Comparison of ENCODE assay signal across 18 cellular contexts in genomic region chr16:14280541-14280940, GRCh38.
DNase-seq lines count a peak whose midpoint lies in the region; FAIRE-seq and TF ChIP-seq lines count a peak whose summit lies in the region.
"Had no signal": no experiment of that assay in that cellular context is flagged by ENCODE, and none has a peak within 500 bp of the region (broad histone marks: within the 10 kb centered on the region; RNA-seq: fewer than 3 reads in every experiment).

No MANE protein-coding gene starts in this region.

- H2AFZ ChIP-seq in astrocyte (ENCODE audit: low read depth, low read length), result no peak overlapping the region

- no peaks in the 10 kb centered on the region for H3K36me3 Mint-ChIP-seq in astrocyte (ENCODE audit: low read depth, unreplicated experiment)
- peaks cover 2% of the 10 kb centered on the region for H3K36me3 Mint-ChIP-seq in neural crest cell (ENCODE audit: low read depth)
- no peaks in the 10 kb centered on the region for H3K36me3 Mint-ChIP-seq in activated T-helper 1 cell treated with anti-CD3 and anti-CD28 coated beads, Interleukin-12 subunit alpha, Interleukin-12 subunit beta, Interleukin-2, Interleukin-4 antibody, amounts not matched to agents 30 ng/mL and 10 ng/mL and 1 ng/mL, durations not matched to agents 14 hours and 24 hours and 36 hours (ENCODE audit: low read depth)

- no peak for FAIRE-seq in astrocyte (lab: Jason Lieb, UNC)
- FAIRE-seq: G401.6, GM19239 had no signal

- no peaks in the 10 kb centered on the region for H3K4me1 Mint-ChIP-seq in astrocyte (ENCODE audit: low read depth, unreplicated experiment)
- H3K4me1 Mint-ChIP-seq in neural crest cell, result peaks cover 24% of the 10 kb centered on the region
- peaks cover 11% of the 10 kb centered on the region for H3K4me1 Mint-ChIP-seq in activated T-helper 1 cell treated with anti-CD3 and anti-CD28 coated beads, Interleukin-12 subunit alpha, Interleukin-12 subunit beta, Interleukin-2, Interleukin-4 antibody, amounts not matched to agents 30 ng/mL and 10 ng/mL and 1 ng/mL, durations not matched to agents 14 hours and 24 hours and 36 hours (ENCODE audit: low read depth)

- H3K4me3 ChIP-seq in AG10803 (ENCODE audit: low read length) (no peak overlapping the region), astrocyte (ENCODE audit: insufficient read depth, low read depth, low read length) (no peak overlapping the region), MG63 (no peak overlapping the region)

- H3K27ac Mint-ChIP-seq in astrocyte (ENCODE audit: unreplicated experiment), result no peak overlapping the region
- peak overlapping the region; percentile 4 for H3K27ac Mint-ChIP-seq in neural crest cell (ENCODE audit: unreplicated experiment)
- no peak overlapping the region for H3K27ac Mint-ChIP-seq in activated T-helper 1 cell treated with anti-CD3 and anti-CD28 coated beads, Interleukin-12 subunit alpha, Interleukin-12 subunit beta, Interleukin-2, Interleukin-4 antibody, amounts not matched to agents 30 ng/mL and 10 ng/mL and 1 ng/mL, durations not matched to agents 14 hours and 24 hours and 36 hours
- H3K27ac Mint-ChIP-seq: B cell; CD4-positive, alpha-beta T cell; HFFc6 had no signal

- H3K4me2 ChIP-seq in astrocyte (ENCODE audit: low read length), result no peak overlapping the region

- no peak overlapping the region for H3K27ac ChIP-seq in astrocyte (ENCODE audit: low read depth, low read length)

- TF ChIP-seq CTCF in AG10803 (conservative IDR thresholded peaks at IDR 0.05; ENCODE audit: low read length) (no peak), astrocyte (IDR thresholded peaks at IDR 0.05; ENCODE audit: insufficient read depth, low read depth, low read length) (no peak), neural crest cell (conservative IDR thresholded peaks at IDR 0.05) (no peak)

- peaks cover 4% of the 10 kb centered on the region for H3K9me3 Mint-ChIP-seq in astrocyte (ENCODE audit: unreplicated experiment)
- H3K9me3 Mint-ChIP-seq in neural crest cell, result no peaks in the 10 kb centered on the region
- H3K9me3 Mint-ChIP-seq in activated T-helper 1 cell treated with anti-CD3 and anti-CD28 coated beads, Interleukin-12 subunit alpha, Interleukin-12 subunit beta, Interleukin-2, Interleukin-4 antibody, amounts not matched to agents 30 ng/mL and 10 ng/mL and 1 ng/mL, durations not matched to agents 14 hours and 24 hours and 36 hours, result no peaks in the 10 kb centered on the region
- H3K9me3 Mint-ChIP-seq: CD4-positive, alpha-beta T cell; HFFc6 had no signal

- no peaks in the 10 kb centered on the region for H4K20me1 ChIP-seq in astrocyte (ENCODE audit: insufficient read depth, low read length)

- H3K9ac ChIP-seq in astrocyte (ENCODE audit: low read length), result no peak overlapping the region

- H3K27me3 Mint-ChIP-seq in astrocyte (ENCODE audit: low read depth, unreplicated experiment), result no peaks in the 10 kb centered on the region
- H3K27me3 Mint-ChIP-seq in neural crest cell (ENCODE audit: low read depth), result peaks cover 9% of the 10 kb centered on the region
- peaks cover 3% of the 10 kb centered on the region for H3K27me3 Mint-ChIP-seq in activated T-helper 1 cell treated with anti-CD3 and anti-CD28 coated beads, Interleukin-12 subunit alpha, Interleukin-12 subunit beta, Interleukin-2, Interleukin-4 antibody, amounts not matched to agents 30 ng/mL and 10 ng/mL and 1 ng/mL, durations not matched to agents 14 hours and 24 hours and 36 hours (ENCODE audit: insufficient read depth)

- no peaks in the 10 kb centered on the region for H3K79me2 ChIP-seq in astrocyte (ENCODE audit: insufficient read depth, low read length)

- intact Hi-C loops in activated T-helper 1 cell treated with anti-CD3 and anti-CD28 coated beads, Interleukin-12 subunit alpha, Interleukin-12 subunit beta, Interleukin-2, Interleukin-4 antibody, amounts not matched to agents 30 ng/mL and 10 ng/mL and 1 ng/mL, durations not matched to agents 14 hours and 24 hours and 36 hours (cut with micrococcal nuclease), result no loop called here

- DNase-seq in AG10803 (ENCODE audit: low read depth) (peak; percentile 61), HS-5 (ENCODE audit: low read depth) (peak; percentile 75), astrocyte (ENCODE audit: low read depth) (peak; percentile 35), neural crest cell (ENCODE audit: low read depth, low spot score) (no peak), MG63 (no peak)
- DNase-seq in stimulated activated CD8-positive, alpha-beta memory T cell treated with anti-CD3 and anti-CD28 coated beads, Interleukin-4, amount 100 ng/mL, for 48 hours, result no peak
- no peak for DNase-seq in activated T-helper 1 cell treated with anti-CD3 and anti-CD28 coated beads, Interleukin-12 subunit alpha, Interleukin-12 subunit beta, Interleukin-2, Interleukin-4 antibody, amounts not matched to agents 30 ng/mL and 10 ng/mL and 1 ng/mL, durations not matched to agents 14 hours and 24 hours and 36 hours (ENCODE audit: low spot score)
- DNase-seq: 8988T; ACHN; C1 segment of cervical spinal cord; Calu3; CD4-positive, alpha-beta T cell; DMS 273 treated with DMSO at 0.1 percent for 48 hours; HCEC 1CT; HFFc6 had no signal

- H3K9me3 ChIP-seq in astrocyte (ENCODE audit: insufficient read depth, low read depth, low read length) (no peaks in the 10 kb centered on the region), MG63 (peaks cover 4% of the 10 kb centered on the region; the same call in 1 of the 2 replicates)

- H3K36me3 ChIP-seq in astrocyte (ENCODE audit: insufficient read depth, low read length), result no peaks in the 10 kb centered on the region
- H3K36me3 ChIP-seq in MG63, result no peaks in the 10 kb centered on the region

- H3K27me3 ChIP-seq in astrocyte (ENCODE audit: insufficient read depth, low read length) (no peaks in the 10 kb centered on the region), MG63 (no peaks in the 10 kb centered on the region)

- H3K4me3 Mint-ChIP-seq in astrocyte (ENCODE audit: unreplicated experiment) (no peak overlapping the region), neural crest cell (no peak overlapping the region)
- no peak overlapping the region for H3K4me3 Mint-ChIP-seq in activated T-helper 1 cell treated with anti-CD3 and anti-CD28 coated beads, Interleukin-12 subunit alpha, Interleukin-12 subunit beta, Interleukin-2, Interleukin-4 antibody, amounts not matched to agents 30 ng/mL and 10 ng/mL and 1 ng/mL, durations not matched to agents 14 hours and 24 hours and 36 hours
- H3K4me3 Mint-ChIP-seq: B cell; CD4-positive, alpha-beta T cell; HFFc6 had no signal

- peaks cover 3% of the 10 kb centered on the region for H3K4me1 ChIP-seq in astrocyte (ENCODE audit: insufficient read depth, low read length)

Comparison
In these comparisons a context has a peak if more than half of its experiments do, and no peak if none do; other contexts are left out.
1. DNase-seq: peak in AG10803 (single experiment), HS-5 (single experiment) and astrocyte (single experiment); none in neural crest cell (single experiment), stimulated activated CD8-positive, alpha-beta memory T cell treated with anti-CD3 and anti-CD28 coated beads, Interleukin-4, amount 100 ng/mL, for 48 hours (single experiment), activated T-helper 1 cell treated with anti-CD3 and anti-CD28 coated beads, Interleukin-12 subunit alpha, Interleukin-12 subunit beta, Interleukin-2, Interleukin-4 antibody, amounts not matched to agents 30 ng/mL and 10 ng/mL and 1 ng/mL, durations not matched to agents 14 hours and 24 hours and 36 hours (single experiment) and MG63 (single experiment).